In the genomic region with DNA sequence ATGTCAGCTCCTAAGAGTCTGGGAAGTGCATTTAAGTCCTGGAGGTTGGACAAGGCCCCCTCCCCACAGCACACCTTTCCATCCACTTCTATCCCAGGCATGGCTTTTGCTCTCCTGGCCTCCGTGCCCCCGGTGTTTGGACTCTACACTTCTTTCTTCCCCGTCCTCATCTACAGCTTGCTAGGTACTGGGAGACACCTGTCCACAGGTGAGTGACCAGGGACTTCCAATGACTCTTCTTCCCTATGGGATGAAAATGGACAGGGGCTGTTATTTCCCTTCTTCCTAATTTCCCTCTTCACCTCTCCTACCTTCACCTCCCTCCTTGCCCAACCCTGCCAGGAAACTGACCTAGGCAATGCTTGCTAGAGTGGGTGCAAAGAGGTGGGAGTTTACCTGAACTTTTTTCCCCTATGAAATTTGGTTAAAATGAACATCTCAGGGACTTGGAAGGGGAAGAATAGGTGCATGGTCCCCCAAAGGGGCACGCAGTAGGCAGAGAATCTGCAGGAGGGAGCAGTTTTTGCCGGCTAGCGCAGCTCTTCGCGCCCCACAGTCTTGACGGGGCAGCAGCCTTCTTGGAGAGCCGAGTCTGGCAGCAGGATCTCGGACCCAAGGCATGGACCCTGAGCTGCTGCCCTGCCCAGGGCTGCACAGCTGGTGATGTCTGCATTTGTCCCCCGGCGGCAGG, we compare ENCODE assay signal across 1 cellular context.
TF ChIP-seq lines count a peak whose summit lies in the region.

No MANE protein-coding gene starts in this region.

TF ChIP-seq in WTC11, 78 proteins besides CTCF, POLR2A, EP300 and RAD21 (continued from another document):
- TF ChIP-seq, protein P1, sequence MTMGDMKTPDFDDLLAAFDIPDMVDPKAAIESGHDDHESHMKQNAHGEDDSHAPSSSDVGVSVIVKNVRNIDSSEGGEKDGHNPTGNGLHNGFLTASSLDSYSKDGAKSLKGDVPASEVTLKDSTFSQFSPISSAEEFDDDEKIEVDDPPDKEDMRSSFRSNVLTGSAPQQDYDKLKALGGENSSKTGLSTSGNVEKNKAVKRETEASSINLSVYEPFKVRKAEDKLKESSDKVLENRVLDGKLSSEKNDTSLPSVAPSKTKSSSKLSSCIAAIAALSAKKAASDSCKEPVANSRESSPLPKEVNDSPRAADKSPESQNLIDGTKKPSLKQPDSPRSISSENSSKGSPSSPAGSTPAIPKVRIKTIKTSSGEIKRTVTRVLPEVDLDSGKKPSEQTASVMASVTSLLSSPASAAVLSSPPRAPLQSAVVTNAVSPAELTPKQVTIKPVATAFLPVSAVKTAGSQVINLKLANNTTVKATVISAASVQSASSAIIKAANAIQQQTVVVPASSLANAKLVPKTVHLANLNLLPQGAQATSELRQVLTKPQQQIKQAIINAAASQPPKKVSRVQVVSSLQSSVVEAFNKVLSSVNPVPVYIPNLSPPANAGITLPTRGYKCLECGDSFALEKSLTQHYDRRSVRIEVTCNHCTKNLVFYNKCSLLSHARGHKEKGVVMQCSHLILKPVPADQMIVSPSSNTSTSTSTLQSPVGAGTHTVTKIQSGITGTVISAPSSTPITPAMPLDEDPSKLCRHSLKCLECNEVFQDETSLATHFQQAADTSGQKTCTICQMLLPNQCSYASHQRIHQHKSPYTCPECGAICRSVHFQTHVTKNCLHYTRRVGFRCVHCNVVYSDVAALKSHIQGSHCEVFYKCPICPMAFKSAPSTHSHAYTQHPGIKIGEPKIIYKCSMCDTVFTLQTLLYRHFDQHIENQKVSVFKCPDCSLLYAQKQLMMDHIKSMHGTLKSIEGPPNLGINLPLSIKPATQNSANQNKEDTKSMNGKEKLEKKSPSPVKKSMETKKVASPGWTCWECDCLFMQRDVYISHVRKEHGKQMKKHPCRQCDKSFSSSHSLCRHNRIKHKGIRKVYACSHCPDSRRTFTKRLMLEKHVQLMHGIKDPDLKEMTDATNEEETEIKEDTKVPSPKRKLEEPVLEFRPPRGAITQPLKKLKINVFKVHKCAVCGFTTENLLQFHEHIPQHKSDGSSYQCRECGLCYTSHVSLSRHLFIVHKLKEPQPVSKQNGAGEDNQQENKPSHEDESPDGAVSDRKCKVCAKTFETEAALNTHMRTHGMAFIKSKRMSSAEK (CRISPR knock-in tag; IDR thresholded peaks at IDR 0.05; ENCODE audit: borderline replicate concordance): no peak
- TF ChIP-seq ZNF671 (CRISPR knock-in tag; IDR thresholded peaks at IDR 0.05) (no peak), GABPB1 (CRISPR knock-in tag; IDR thresholded peaks at IDR 0.05) (no peak)
- TF ChIP-seq, protein P2, sequence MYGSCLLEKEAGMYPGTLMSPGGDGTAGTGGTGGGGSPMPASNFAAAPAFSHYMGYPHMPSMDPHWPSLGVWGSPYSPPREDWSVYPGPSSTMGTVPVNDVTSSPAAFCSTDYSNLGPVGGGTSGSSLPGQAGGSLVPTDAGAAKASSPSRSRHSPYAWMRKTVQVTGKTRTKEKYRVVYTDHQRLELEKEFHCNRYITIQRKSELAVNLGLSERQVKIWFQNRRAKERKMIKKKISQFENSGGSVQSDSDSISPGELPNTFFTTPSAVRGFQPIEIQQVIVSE (CRISPR knock-in tag; IDR thresholded peaks at IDR 0.05; ENCODE audit: borderline replicate concordance): no peak
- TF ChIP-seq, protein P3, sequence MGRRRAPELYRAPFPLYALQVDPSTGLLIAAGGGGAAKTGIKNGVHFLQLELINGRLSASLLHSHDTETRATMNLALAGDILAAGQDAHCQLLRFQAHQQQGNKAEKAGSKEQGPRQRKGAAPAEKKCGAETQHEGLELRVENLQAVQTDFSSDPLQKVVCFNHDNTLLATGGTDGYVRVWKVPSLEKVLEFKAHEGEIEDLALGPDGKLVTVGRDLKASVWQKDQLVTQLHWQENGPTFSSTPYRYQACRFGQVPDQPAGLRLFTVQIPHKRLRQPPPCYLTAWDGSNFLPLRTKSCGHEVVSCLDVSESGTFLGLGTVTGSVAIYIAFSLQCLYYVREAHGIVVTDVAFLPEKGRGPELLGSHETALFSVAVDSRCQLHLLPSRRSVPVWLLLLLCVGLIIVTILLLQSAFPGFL (CRISPR knock-in tag; IDR thresholded peaks at IDR 0.05; ENCODE audit: borderline replicate concordance): no peak
- TF ChIP-seq, protein P4, sequence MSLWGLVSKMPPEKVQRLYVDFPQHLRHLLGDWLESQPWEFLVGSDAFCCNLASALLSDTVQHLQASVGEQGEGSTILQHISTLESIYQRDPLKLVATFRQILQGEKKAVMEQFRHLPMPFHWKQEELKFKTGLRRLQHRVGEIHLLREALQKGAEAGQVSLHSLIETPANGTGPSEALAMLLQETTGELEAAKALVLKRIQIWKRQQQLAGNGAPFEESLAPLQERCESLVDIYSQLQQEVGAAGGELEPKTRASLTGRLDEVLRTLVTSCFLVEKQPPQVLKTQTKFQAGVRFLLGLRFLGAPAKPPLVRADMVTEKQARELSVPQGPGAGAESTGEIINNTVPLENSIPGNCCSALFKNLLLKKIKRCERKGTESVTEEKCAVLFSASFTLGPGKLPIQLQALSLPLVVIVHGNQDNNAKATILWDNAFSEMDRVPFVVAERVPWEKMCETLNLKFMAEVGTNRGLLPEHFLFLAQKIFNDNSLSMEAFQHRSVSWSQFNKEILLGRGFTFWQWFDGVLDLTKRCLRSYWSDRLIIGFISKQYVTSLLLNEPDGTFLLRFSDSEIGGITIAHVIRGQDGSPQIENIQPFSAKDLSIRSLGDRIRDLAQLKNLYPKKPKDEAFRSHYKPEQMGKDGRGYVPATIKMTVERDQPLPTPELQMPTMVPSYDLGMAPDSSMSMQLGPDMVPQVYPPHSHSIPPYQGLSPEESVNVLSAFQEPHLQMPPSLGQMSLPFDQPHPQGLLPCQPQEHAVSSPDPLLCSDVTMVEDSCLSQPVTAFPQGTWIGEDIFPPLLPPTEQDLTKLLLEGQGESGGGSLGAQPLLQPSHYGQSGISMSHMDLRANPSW (CRISPR knock-in tag; conservative IDR thresholded peaks at IDR 0.05; ENCODE audit: low read depth): no peak
